In the genomic region with DNA sequence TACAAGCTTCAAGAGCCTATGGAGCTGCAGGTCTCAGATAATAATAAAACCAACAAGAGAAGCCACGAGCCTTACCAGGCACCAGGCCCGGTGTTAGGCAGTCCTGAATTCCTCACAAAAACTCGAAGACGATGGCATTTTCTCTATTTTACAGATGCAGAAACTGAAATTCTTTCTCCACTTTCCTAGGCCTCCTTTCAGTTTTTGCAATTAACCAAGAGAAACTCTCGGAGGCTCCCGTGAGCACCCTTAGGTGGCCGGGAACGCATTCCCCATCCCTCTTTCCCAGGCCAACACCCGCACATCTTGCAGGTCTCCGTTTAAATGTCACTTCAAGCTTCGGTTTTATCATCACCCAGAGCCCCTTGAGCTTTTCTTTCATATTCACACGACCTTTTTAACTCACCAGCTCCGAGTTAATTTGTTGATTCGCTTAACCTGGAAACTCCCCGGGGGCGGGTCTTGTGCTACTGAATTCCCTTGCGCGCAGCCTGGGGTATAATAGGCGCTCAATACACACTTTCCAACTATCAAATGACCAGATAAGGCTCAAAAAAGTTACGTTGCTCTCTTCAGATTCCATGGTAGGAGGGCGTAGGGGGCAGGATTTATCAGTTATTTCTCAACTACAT, we compare ENCODE assay signal across 16 cellular contexts. TPM values are rescaled to one million over a fixed set of nuclear protein-coding genes. Genes with fewer than 3 reads are reported as not detected.
DNase-seq lines count a peak whose midpoint lies in the region; ATAC-seq and TF ChIP-seq lines count a peak whose summit lies in the region.
"Had no signal": no experiment of that assay in that cellular context is flagged by ENCODE, and none has a peak within 500 bp of the region (broad histone marks: within the 10 kb centered on the region; RNA-seq: fewer than 3 reads in every experiment).

No MANE protein-coding gene starts in this region.

- peaks cover 18% of the 10 kb centered on the region for H3K27me3 ChIP-seq in vagina

- peaks cover 0 to 3% of the 10 kb centered on the region in 2 donors for H3K36me3 Mint-ChIP-seq in activated T-cell treated with anti-CD3 and anti-CD28 coated beads, Interleukin-2, amount 50 U/mL, for 72 hours (ENCODE audit: insufficient read depth in 2 of 2)
- H3K36me3 Mint-ChIP-seq in naive B cell: peaks cover 0 to 13% of the 10 kb centered on the region in 2 donors
- H3K36me3 Mint-ChIP-seq in type B pancreatic cell: no peaks in the 10 kb centered on the region

- H3K4me3 ChIP-seq in vagina: no peak overlapping the region
- H3K4me3 ChIP-seq: MG63, upper lobe of left lung had no signal

- DNase-seq in stimulated activated CD4-positive, alpha-beta T cell treated with anti-CD3 and anti-CD28 coated beads, Interleukin-4, amount 100 ng/mL, for 1 hour: peak; percentile 59
- no peak for DNase-seq in stimulated activated CD4-positive, alpha-beta T cell treated with anti-CD3 and anti-CD28 coated beads, Interleukin-1b, Interleukin-23, amount 100 ng/mL, for 48 hours
- DNase-seq in activated T-cell treated with anti-CD3 and anti-CD28 coated beads, Interleukin-2, amount 50 U/mL, for 72 hours: peak in 1 of 2 donors; percentile 35
- DNase-seq in naive B cell (no peak), type B pancreatic cell (ENCODE audit: extremely low spot score, unreplicated experiment) (no peak), vagina (ENCODE audit: extremely low spot score in 2 of 2) (no peak), NCI-H2196 (lab: John Stamatoyannopoulos, UW; ENCODE audit: unreplicated experiment) (no peak), Right ventricle myocardium superior (no peak)
- DNase-seq: DMS 273 treated with DMSO at 0.1 percent for 48 hours; effector CD4-positive, alpha-beta T cell; MG63; SIG-M5 had no signal

- no peak for ATAC-seq in activated T-cell treated with anti-CD3 and anti-CD28 coated beads, Interleukin-2, amount 50 U/mL, for 72 hours (replicated peaks in 1 of 2)
- ATAC-seq in naive B cell (ENCODE audit: low read depth in 2 of 2): peak; percentile 18 to 28
- ATAC-seq in Right ventricle myocardium superior (ENCODE audit: poor library complexity): no peak

- no peaks in the 10 kb centered on the region for H3K9me3 Mint-ChIP-seq in activated T-cell treated with anti-CD3 and anti-CD28 coated beads, Interleukin-2, amount 50 U/mL, for 72 hours
- peaks cover 2 to 18% (median 6%) of the 10 kb centered on the region in 7 donors for H3K9me3 Mint-ChIP-seq in naive B cell
- H3K9me3 Mint-ChIP-seq in type B pancreatic cell: no peaks in the 10 kb centered on the region

- no peak overlapping the region for H3K27ac Mint-ChIP-seq in activated T-cell treated with anti-CD3 and anti-CD28 coated beads, Interleukin-2, amount 50 U/mL, for 72 hours
- H3K27ac Mint-ChIP-seq in naive B cell: peak overlapping the region in 3 of 6 donors; percentile 14 to 72 (median 22)
- H3K27ac Mint-ChIP-seq in type B pancreatic cell: no peak overlapping the region

- H3K27me3 Mint-ChIP-seq in activated T-cell treated with anti-CD3 and anti-CD28 coated beads, Interleukin-2, amount 50 U/mL, for 72 hours (ENCODE audit: low read depth): peaks cover 88% of the 10 kb centered on the region
- H3K27me3 Mint-ChIP-seq in naive B cell (peaks cover 81 to 88% (median 85%) of the 10 kb centered on the region in 3 donors), type B pancreatic cell (peaks cover 93% of the 10 kb centered on the region)

- H3K4me3 Mint-ChIP-seq in activated T-cell treated with anti-CD3 and anti-CD28 coated beads, Interleukin-2, amount 50 U/mL, for 72 hours: peak overlapping the region; percentile 76 to 85
- H3K4me3 Mint-ChIP-seq in naive B cell (peak overlapping the region; percentile 12 to 82 (median 57)), type B pancreatic cell (peak overlapping the region; percentile 56)

- no peak overlapping the region for H3K27ac ChIP-seq in vagina
- H3K27ac ChIP-seq: upper lobe of left lung had no signal

- peaks cover 45% of the 10 kb centered on the region for H3K4me1 Mint-ChIP-seq in activated T-cell treated with anti-CD3 and anti-CD28 coated beads, Interleukin-2, amount 50 U/mL, for 72 hours (ENCODE audit: low read depth)
- peaks cover 22 to 45% (median 34%) of the 10 kb centered on the region in 3 donors for H3K4me1 Mint-ChIP-seq in naive B cell
- peaks cover 23% of the 10 kb centered on the region for H3K4me1 Mint-ChIP-seq in type B pancreatic cell (ENCODE audit: unreplicated experiment)

- TF ChIP-seq CTCF in type B pancreatic cell (conservative IDR thresholded peaks at IDR 0.05) (no peak), vagina (IDR thresholded peaks at IDR 0.05) (no peak)

- H3K36me3 ChIP-seq in vagina: no peaks in the 10 kb centered on the region
- H3K36me3 ChIP-seq: MG63, upper lobe of left lung had no signal

- H3K4me1 ChIP-seq in vagina: peaks cover 22% of the 10 kb centered on the region

- H3K9me3 ChIP-seq in vagina: no peaks in the 10 kb centered on the region
- H3K9me3 ChIP-seq: MG63, upper lobe of left lung had no signal

- no peak for TF ChIP-seq POLR2A in vagina (IDR thresholded peaks at IDR 0.05)

- intact Hi-C loops in vagina (cut with DNase I): no loop called here
- intact Hi-C loops in Right ventricle myocardium superior (cut with DNase I): no loop called here

RNA-seq across cellular contexts. Expression of a gene that starts 6.2 kb away (rescaled TPM):
- not detected for total RNA-seq in activated T-cell treated with anti-CD3 and anti-CD28 coated beads, Interleukin-2, amount 50 U/mL, for 72 hours
- polyA plus RNA-seq in naive B cell (ENCODE audit: low read depth in 6 of 6): not detected
- total RNA-seq in type B pancreatic cell (ENCODE audit: low replicate concordance) (5.6 TPM in 1 of 2 replicates, not detected in the other), vagina (not detected), Right ventricle myocardium superior (not detected)
- total RNA-seq: fibroblast of villous mesenchyme, omental fat pad, skeletal muscle tissue, upper lobe of left lung had no signal

RNA-seq across cellular contexts. Expression of a gene that starts 29.3 kb away (rescaled TPM):
- total RNA-seq in activated T-cell treated with anti-CD3 and anti-CD28 coated beads, Interleukin-2, amount 50 U/mL, for 72 hours: 10 to 100 TPM; 22.9 to 31.1 TPM
- 10 to 100 TPM; 56.6 to 81.9 (median 63.5) TPM for polyA plus RNA-seq in naive B cell (ENCODE audit: low read depth in 6 of 6)
- 16.5 and 22.2 TPM in 2 replicates for total RNA-seq in type B pancreatic cell (ENCODE audit: low replicate concordance)
- total RNA-seq in vagina: 40.0 TPM
- total RNA-seq in Right ventricle myocardium superior: 8.6 TPM

Comparison
In these comparisons a context has a peak if more than half of its experiments do, and no peak if none do; other contexts are left out.
1. ATAC-seq: peak in naive B cell (2 of 2); none in activated T-cell treated with anti-CD3 and anti-CD28 coated beads, Interleukin-2, amount 50 U/mL, for 72 hours (0 of 2) and Right ventricle myocardium superior (single experiment).
2. Peak in every context shown above with its lines, with median percentiles within 50 percentile points of each other: H3K4me3 Mint-ChIP-seq.